Comparison of ENCODE assay signal across 10 cellular contexts in the genomic region with DNA sequence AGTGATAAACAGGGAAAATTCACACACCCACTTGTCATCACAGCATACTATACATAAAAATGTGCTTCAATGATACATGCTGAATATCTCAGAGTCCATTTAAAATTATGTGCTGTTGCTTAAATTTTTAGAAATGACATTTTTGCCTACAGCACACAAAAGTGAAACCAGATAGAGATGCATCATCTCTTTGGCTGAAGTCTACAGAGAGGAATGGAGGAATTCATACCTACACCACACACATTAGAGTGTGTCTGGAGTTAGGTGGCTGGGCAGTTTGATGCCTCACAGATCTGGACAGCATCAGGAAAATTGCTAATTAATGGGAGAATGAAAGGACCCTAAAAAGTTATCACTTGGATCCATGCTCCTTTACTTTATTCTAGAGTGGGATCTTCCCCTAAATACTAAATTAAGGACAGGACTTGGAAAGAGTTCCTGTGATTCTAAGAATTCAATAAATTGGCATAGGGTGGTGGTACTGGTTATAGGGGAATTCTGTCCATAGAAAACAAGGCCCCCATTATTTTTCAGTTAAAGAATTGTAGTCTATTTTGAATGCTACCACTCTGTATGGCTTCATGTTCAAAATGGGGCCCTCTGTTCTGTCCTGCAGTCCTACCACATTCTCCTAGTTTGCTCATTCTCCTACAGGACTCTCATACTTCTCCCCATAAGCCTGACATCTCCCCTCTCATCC. TPM values are rescaled to one million over a fixed set of nuclear protein-coding genes. Genes with fewer than 3 reads are reported as not detected.
DNase-seq lines count a peak whose midpoint lies in the region; ATAC-seq and TF ChIP-seq lines count a peak whose summit lies in the region.
"Had no signal": no experiment of that assay in that cellular context is flagged by ENCODE, and none has a peak within 500 bp of the region (broad histone marks: within the 10 kb centered on the region; RNA-seq: fewer than 3 reads in every experiment).

No MANE protein-coding gene starts in this region.

- no peaks in the 10 kb centered on the region for H3K27me3 ChIP-seq in upper lobe of left lung

- no peaks in the 10 kb centered on the region for H3K27me3 Mint-ChIP-seq in activated naive CD8-positive, alpha-beta T cell treated with anti-CD3 and anti-CD28 coated beads, Interleukin-2, amount 50 U/mL, for 24 hours
- H3K27me3 Mint-ChIP-seq in activated naive CD8-positive, alpha-beta T cell treated with anti-CD3 and anti-CD28 coated beads for 36 hours: no peaks in the 10 kb centered on the region
- H3K27me3 Mint-ChIP-seq in immature natural killer cell (ENCODE audit: low read depth in 3 of 3): peaks cover 0 to 6% (median 0%) of the 10 kb centered on the region in 3 donors
- H3K27me3 Mint-ChIP-seq: stimulated activated naive CD8-positive, alpha-beta T cell treated with anti-CD3 and anti-CD28 coated beads, Interleukin-15, Interleukin-2, amounts not matched to agents 100 ng/mL and 50 ng/mL, for 24 hours had no signal

- H3K4me3 Mint-ChIP-seq in activated naive CD8-positive, alpha-beta T cell treated with anti-CD3 and anti-CD28 coated beads, Interleukin-2, amount 50 U/mL, for 24 hours: no peak overlapping the region
- no peak overlapping the region for H3K4me3 Mint-ChIP-seq in activated naive CD8-positive, alpha-beta T cell treated with anti-CD3 and anti-CD28 coated beads for 36 hours
- H3K4me3 Mint-ChIP-seq in immature natural killer cell: no peak overlapping the region
- H3K4me3 Mint-ChIP-seq: stimulated activated naive CD8-positive, alpha-beta T cell treated with anti-CD3 and anti-CD28 coated beads, Interleukin-15, Interleukin-2, amounts not matched to agents 100 ng/mL and 50 ng/mL, for 24 hours had no signal

- H3K27ac ChIP-seq in SK-N-MC (peak overlapping the region; percentile 42; the same call in 1 of the 2 replicates), upper lobe of left lung (peak overlapping the region; percentile 68 to 87 (median 75))
- H3K27ac ChIP-seq: C4-2B had no signal

- TF ChIP-seq CTCF in upper lobe of left lung (IDR thresholded peaks at IDR 0.05): no peak

- no peaks in the 10 kb centered on the region for H3K9me3 Mint-ChIP-seq in activated naive CD8-positive, alpha-beta T cell treated with anti-CD3 and anti-CD28 coated beads, Interleukin-2, amount 50 U/mL, for 24 hours
- no peaks in the 10 kb centered on the region for H3K9me3 Mint-ChIP-seq in activated naive CD8-positive, alpha-beta T cell treated with anti-CD3 and anti-CD28 coated beads for 36 hours
- no peaks in the 10 kb centered on the region for H3K9me3 Mint-ChIP-seq in immature natural killer cell
- H3K9me3 Mint-ChIP-seq: stimulated activated naive CD8-positive, alpha-beta T cell treated with anti-CD3 and anti-CD28 coated beads, Interleukin-15, Interleukin-2, amounts not matched to agents 100 ng/mL and 50 ng/mL, for 24 hours had no signal

- peak overlapping the region; percentile 76 for H3K27ac Mint-ChIP-seq in activated naive CD8-positive, alpha-beta T cell treated with anti-CD3 and anti-CD28 coated beads, Interleukin-2, amount 50 U/mL, for 24 hours
- no peak overlapping the region for H3K27ac Mint-ChIP-seq in activated naive CD8-positive, alpha-beta T cell treated with anti-CD3 and anti-CD28 coated beads for 36 hours
- H3K27ac Mint-ChIP-seq in immature natural killer cell: no peak overlapping the region

- H3K36me3 Mint-ChIP-seq in activated naive CD8-positive, alpha-beta T cell treated with anti-CD3 and anti-CD28 coated beads, Interleukin-2, amount 50 U/mL, for 24 hours (ENCODE audit: low read depth): peaks cover 10% of the 10 kb centered on the region
- H3K36me3 Mint-ChIP-seq in activated naive CD8-positive, alpha-beta T cell treated with anti-CD3 and anti-CD28 coated beads for 36 hours: peaks cover 21% of the 10 kb centered on the region
- peaks cover 12 to 25% (median 17%) of the 10 kb centered on the region in 3 donors for H3K36me3 Mint-ChIP-seq in immature natural killer cell

- TF ChIP-seq POLR2A in upper lobe of left lung (IDR thresholded peaks at IDR 0.05): no peak

- no peak for TF ChIP-seq EP300 in upper lobe of left lung (IDR thresholded peaks at IDR 0.05)

- no peak overlapping the region for H3K9ac ChIP-seq in SK-N-MC (ENCODE audit: insufficient read length)

- no peak for DNase-seq in activated naive CD8-positive, alpha-beta T cell treated with anti-CD3 and anti-CD28 coated beads, Interleukin-2, amount 50 U/mL, for 24 hours
- no peak for DNase-seq in activated naive CD8-positive, alpha-beta T cell treated with anti-CD3 and anti-CD28 coated beads for 36 hours
- DNase-seq in SK-N-MC (ENCODE audit: low read depth, low spot score) (no peak), immature natural killer cell (peak; percentile 29 to 30 (median 29)), upper lobe of left lung (no peak)

- H3K9me3 ChIP-seq in SK-N-MC (ENCODE audit: low read depth, low read length): no peaks in the 10 kb centered on the region
- H3K9me3 ChIP-seq in upper lobe of left lung: no peaks in the 10 kb centered on the region

- H3K4me3 ChIP-seq in SK-N-MC (peak overlapping the region; percentile 70), upper lobe of left lung (peak overlapping the region in 2 of 4 donors; percentile 6 to 30)

- H3K36me3 ChIP-seq in SK-N-MC (ENCODE audit: insufficient read depth, low read length) (no peaks in the 10 kb centered on the region), upper lobe of left lung (peaks cover 0 to 3% (median 0%) of the 10 kb centered on the region in 4 donors)

- peaks cover 24 to 40% (median 26%) of the 10 kb centered on the region in 4 donors for H3K4me1 ChIP-seq in upper lobe of left lung

- peak; percentile 47 for ATAC-seq in activated naive CD8-positive, alpha-beta T cell treated with anti-CD3 and anti-CD28 coated beads, Interleukin-2, amount 50 U/mL, for 24 hours
- ATAC-seq in upper lobe of left lung (ENCODE audit: low FRiP score in 2 of 2) (peak in 1 of 2 donors; percentile 42), GM21825 (IDR thresholded peaks at IDR 0.05; ENCODE audit: unreplicated experiment) (no peak), GM21786 (IDR thresholded peaks at IDR 0.05; ENCODE audit: unreplicated experiment) (no peak), HG03159 (IDR thresholded peaks at IDR 0.05; ENCODE audit: unreplicated experiment) (no peak)

- peaks cover 11% of the 10 kb centered on the region for H3K4me1 Mint-ChIP-seq in activated naive CD8-positive, alpha-beta T cell treated with anti-CD3 and anti-CD28 coated beads, Interleukin-2, amount 50 U/mL, for 24 hours
- H3K4me1 Mint-ChIP-seq in activated naive CD8-positive, alpha-beta T cell treated with anti-CD3 and anti-CD28 coated beads for 36 hours: peaks cover 42% of the 10 kb centered on the region
- peaks cover 0 to 43% of the 10 kb centered on the region in 2 donors for H3K4me1 Mint-ChIP-seq in immature natural killer cell

RNA-seq across cellular contexts. Expression of a gene that starts 41.3 kb away (rescaled TPM):
- 1 to 10 TPM; 1.9 to 2.4 TPM for total RNA-seq in activated naive CD8-positive, alpha-beta T cell treated with anti-CD3 and anti-CD28 coated beads for 36 hours
- polyA plus RNA-seq in immature natural killer cell: 10 to 100 TPM; 36.1 to 49.1 (median 45.8) TPM
- 10 to 100 TPM in 3 of 6 donors, 1 to 10 TPM in 3; 5.5 to 17.0 (median 9.9) TPM for total RNA-seq in upper lobe of left lung

Comparison
In these comparisons a context has a peak if more than half of its experiments do, and no peak if none do; other contexts are left out.
1. DNase-seq: peak in immature natural killer cell (3 of 3); none in activated naive CD8-positive, alpha-beta T cell treated with anti-CD3 and anti-CD28 coated beads, Interleukin-2, amount 50 U/mL, for 24 hours (single experiment), activated naive CD8-positive, alpha-beta T cell treated with anti-CD3 and anti-CD28 coated beads for 36 hours (single experiment), SK-N-MC (single experiment) and upper lobe of left lung (0 of 2).